18 cellular contexts compared by ENCODE assay signal in the genomic region with DNA sequence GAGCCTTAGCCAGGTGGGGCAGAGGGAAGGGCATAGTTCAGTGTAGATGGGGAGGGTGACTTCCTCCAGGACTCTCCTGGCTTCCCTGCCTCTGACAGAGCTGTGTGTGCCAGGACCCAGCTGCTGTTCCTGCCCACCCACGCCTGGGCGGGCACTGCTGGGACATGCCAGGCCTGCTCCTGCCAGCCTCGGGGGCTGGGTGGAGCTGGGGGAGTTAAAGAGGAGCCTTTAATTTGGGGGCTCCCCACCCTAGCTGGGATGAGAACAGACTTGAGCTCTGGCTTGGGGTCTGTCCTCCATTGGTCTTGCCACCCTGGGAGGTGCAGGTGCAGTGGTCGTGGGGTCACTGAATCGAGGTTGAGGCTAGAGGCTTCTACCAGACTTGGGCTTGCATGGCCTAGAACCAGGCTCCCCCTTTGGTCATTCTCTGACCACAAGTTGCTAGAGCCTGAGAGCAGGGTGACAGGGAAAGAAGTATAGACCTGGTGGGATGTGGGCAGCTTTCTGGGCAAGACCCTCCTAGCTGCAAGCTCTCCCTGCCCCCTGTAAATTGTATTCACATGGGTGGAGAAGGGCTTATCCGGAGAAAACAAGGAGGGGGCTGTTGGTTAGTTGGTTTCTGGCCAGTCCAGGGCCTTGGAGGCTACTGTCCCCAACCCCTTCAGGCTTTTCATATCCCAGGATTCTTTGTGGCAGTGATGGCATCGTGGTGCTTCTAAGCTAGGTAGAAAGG. TPM values are rescaled to one million over a fixed set of nuclear protein-coding genes. Genes with fewer than 3 reads are reported as not detected.
DNase-seq lines count a peak whose midpoint lies in the region; ATAC-seq and TF ChIP-seq lines count a peak whose summit lies in the region.
"Had no signal": no experiment of that assay in that cellular context is flagged by ENCODE, and none has a peak within 500 bp of the region (broad histone marks: within the 10 kb centered on the region; RNA-seq: fewer than 3 reads in every experiment).

No MANE protein-coding gene starts in this region.

- peaks cover 1% of the 10 kb centered on the region for H4K20me1 ChIP-seq in mammary epithelial cell (ENCODE audit: insufficient read depth, low read length)

- H3K4me3 ChIP-seq in mammary epithelial cell (replicated peaks in 1 of 3; ENCODE audit: insufficient read depth in 1 of 3, low read depth in 2 of 3, low read length in 3 of 3), result peak overlapping the region in 2 of 3 experiments; percentile 4 to 30
- H3K4me3 ChIP-seq: lower lobe of right lung had no signal

- peak overlapping the region; percentile 68 for H3K9ac ChIP-seq in mammary epithelial cell (ENCODE audit: insufficient read depth, low read length)

- DNase-seq in activated CD4-positive, CD25-positive, alpha-beta regulatory T cell treated with anti-CD3 and anti-CD28 coated beads, Interleukin-2, amount 50 U/mL, for 72 hours, result peak; percentile 7
- DNase-seq in activated CD4-positive, CD25-positive, alpha-beta regulatory T cell (lab: John Stamatoyannopoulos, UW), result no peak
- DNase-seq in mammary epithelial cell (no peak), mesothelial cell of epicardium (ENCODE audit: low spot score in 2 of 2, unreplicated experiment in 2 of 2) (peak; percentile 15 to 24), HK-2 (ENCODE audit: unreplicated experiment) (no peak), iPS-NIHi11 (ENCODE audit: low spot score) (no peak)
- DNase-seq: DMS153, foreskin fibroblast, lower lobe of right lung, NCI-H446 treated with DMSO at 0.1 percent for 48 hours had no signal

- H3K36me3 ChIP-seq in mammary epithelial cell (ENCODE audit: insufficient read depth, low read length), result peaks cover 5% of the 10 kb centered on the region
- H3K36me3 ChIP-seq: neutrophil had no signal

- peaks cover 7% of the 10 kb centered on the region for H3K36me3 Mint-ChIP-seq in mesothelial cell of epicardium
- peaks cover 5% of the 10 kb centered on the region for H3K36me3 Mint-ChIP-seq in stimulated activated memory B cell treated with anti-CD40 and anti-IgM and Interleukin-4, amounts not matched to agents 10 μg/mL and 1 μg/mL and 100 μg/mL, for 72 hours

- CTCF ChIA-PET in mammary epithelial cell (lab: Charles Lee; ENCODE audit: low non-redundant PET), result interaction anchor here (0.5 kb wide), 1 partner anchor 102 kb away, joined by 3 read pairs; no protein-coding TSS in a partner anchor

- no peaks in the 10 kb centered on the region for H3K27me3 ChIP-seq in mammary epithelial cell (ENCODE audit: insufficient read depth, low read length)

- intact Hi-C loops in mammary epithelial cell (cut with micrococcal nuclease), result loop anchor here (2.0 kb wide), 1 partner anchor 100 kb away; no protein-coding TSS in a partner anchor

- peak overlapping the region; percentile 81 for H3K27ac ChIP-seq in mammary epithelial cell (ENCODE audit: insufficient read depth, low read depth, low read length)
- H3K27ac ChIP-seq: 22Rv1, lower lobe of right lung, neutrophil had no signal

- peaks cover 3% of the 10 kb centered on the region for H3K9me3 Mint-ChIP-seq in mesothelial cell of epicardium
- no peaks in the 10 kb centered on the region for H3K9me3 Mint-ChIP-seq in stimulated activated memory B cell treated with anti-CD40 and anti-IgM and Interleukin-4, amounts not matched to agents 10 μg/mL and 1 μg/mL and 100 μg/mL, for 72 hours
- H3K9me3 Mint-ChIP-seq: T-helper 2 cell treated with Interferon-gamma antibody and Interleukin-4, amounts not matched to agents 5 μg/mL and 100 μg/mL, for 36 hours had no signal

- no TSS peak for BruUV-seq in mammary epithelial cell (replicated peaks; lab: Mats Ljungman, UMichigan)

- in situ Hi-C loops in mammary epithelial cell (cut with MboI; ENCODE audit: low sequenced_read_pairs in 2 of 2), result loop anchor here (5.0 to 25.0 kb wide), 4 partner anchors 100 to 303 kb away; no protein-coding TSS in a partner anchor

- H3K27me3 Mint-ChIP-seq in mesothelial cell of epicardium (ENCODE audit: low read depth), result no peaks in the 10 kb centered on the region
- no peaks in the 10 kb centered on the region for H3K27me3 Mint-ChIP-seq in stimulated activated memory B cell treated with anti-CD40 and anti-IgM and Interleukin-4, amounts not matched to agents 10 μg/mL and 1 μg/mL and 100 μg/mL, for 72 hours
- H3K27me3 Mint-ChIP-seq: activated naive CD8-positive, alpha-beta T cell had no signal

- no peak overlapping the region for H3K27ac Mint-ChIP-seq in mesothelial cell of epicardium
- H3K27ac Mint-ChIP-seq in stimulated activated memory B cell treated with anti-CD40 and anti-IgM and Interleukin-4, amounts not matched to agents 10 μg/mL and 1 μg/mL and 100 μg/mL, for 72 hours, result peak overlapping the region; percentile 37
- H3K27ac Mint-ChIP-seq: activated naive CD8-positive, alpha-beta T cell; T-helper 2 cell treated with Interferon-gamma antibody and Interleukin-4, amounts not matched to agents 5 μg/mL and 100 μg/mL, for 36 hours had no signal

- TF ChIP-seq CTCF in mammary epithelial cell (conservative IDR thresholded peaks at IDR 0.05 in 1 of 2, IDR thresholded peaks at IDR 0.05 in 1 of 2; ENCODE audit: extremely low read depth in 1 of 2, insufficient read depth in 1 of 2, low read depth in 1 of 2, low read length in 2 of 2) (no peak), mesothelial cell of epicardium (IDR thresholded peaks at IDR 0.05; ENCODE audit: unreplicated experiment) (no peak)

- peaks cover 24% of the 10 kb centered on the region for H3K4me1 Mint-ChIP-seq in mesothelial cell of epicardium
- peaks cover 43% of the 10 kb centered on the region for H3K4me1 Mint-ChIP-seq in stimulated activated memory B cell treated with anti-CD40 and anti-IgM and Interleukin-4, amounts not matched to agents 10 μg/mL and 1 μg/mL and 100 μg/mL, for 72 hours

- H3K4me2 ChIP-seq in mammary epithelial cell (ENCODE audit: insufficient read depth, low read depth, low read length), result peak overlapping the region; percentile 64

- no peak overlapping the region for H2AFZ ChIP-seq in mammary epithelial cell (ENCODE audit: low read depth, low read length)

- H3K4me1 ChIP-seq in mammary epithelial cell (ENCODE audit: insufficient read depth, low read length), result peaks cover 36% of the 10 kb centered on the region
- H3K4me1 ChIP-seq: lower lobe of right lung had no signal

- no peak for ATAC-seq in stimulated activated memory B cell treated with anti-CD40 and anti-IgM and Interleukin-4, amounts not matched to agents 10 μg/mL and 1 μg/mL and 100 μg/mL, for 72 hours
- no peak for ATAC-seq in GM21447 (IDR thresholded peaks at IDR 0.05; ENCODE audit: unreplicated experiment)
- ATAC-seq: activated CD4-positive, CD25-positive, alpha-beta regulatory T cell treated with anti-CD3 and anti-CD28 coated beads, Interleukin-2, amount 50 U/mL, for 24 hours; HCT116; lower lobe of right lung had no signal

- H3K4me3 Mint-ChIP-seq in mesothelial cell of epicardium, result no peak overlapping the region
- no peak overlapping the region for H3K4me3 Mint-ChIP-seq in stimulated activated memory B cell treated with anti-CD40 and anti-IgM and Interleukin-4, amounts not matched to agents 10 μg/mL and 1 μg/mL and 100 μg/mL, for 72 hours
- H3K4me3 Mint-ChIP-seq: activated naive CD8-positive, alpha-beta T cell; T-helper 2 cell treated with Interferon-gamma antibody and Interleukin-4, amounts not matched to agents 5 μg/mL and 100 μg/mL, for 36 hours had no signal

- dilution Hi-C loops in mammary epithelial cell (cut with HindIII; ENCODE audit: low sequenced_read_pairs), result no loop called here

- WGBS in mammary epithelial cell (ENCODE audit: low coverage, missing lambda C conversion rate), result 40% methylated on average over 4 of the region's 7 CpGs

- peaks cover 100% of the 10 kb centered on the region for H3K79me2 ChIP-seq in mammary epithelial cell (ENCODE audit: insufficient read depth, low read length)

- no peaks in the 10 kb centered on the region for H3K9me3 ChIP-seq in mammary epithelial cell (replicated peaks; ENCODE audit: insufficient read depth, low read length)
- H3K9me3 ChIP-seq: lower lobe of right lung, neutrophil had no signal

RNA-seq across cellular contexts. Expression of a gene that starts 5.7 kb away (rescaled TPM):
- 100 to 1,000 TPM; 143 to 167 TPM for total RNA-seq in mammary epithelial cell
- 121 TPM for polyA plus RNA-seq in mammary epithelial cell
- polyA minus RNA-seq in mammary epithelial cell, result 68.9 TPM
- 69.2 to 71.6 TPM (median 70.1 TPM) in 3 replicates for total RNA-seq in mesothelial cell of epicardium

Comparison
In these comparisons a context has a peak if more than half of its experiments do, and no peak if none do; other contexts are left out.
1. DNase-seq: peak in activated CD4-positive, CD25-positive, alpha-beta regulatory T cell treated with anti-CD3 and anti-CD28 coated beads, Interleukin-2, amount 50 U/mL, for 72 hours (single experiment) and mesothelial cell of epicardium (2 of 2); none in activated CD4-positive, CD25-positive, alpha-beta regulatory T cell (0 of 4), mammary epithelial cell (single experiment), HK-2 (single experiment) and iPS-NIHi11 (single experiment).